In the genomic region with DNA sequence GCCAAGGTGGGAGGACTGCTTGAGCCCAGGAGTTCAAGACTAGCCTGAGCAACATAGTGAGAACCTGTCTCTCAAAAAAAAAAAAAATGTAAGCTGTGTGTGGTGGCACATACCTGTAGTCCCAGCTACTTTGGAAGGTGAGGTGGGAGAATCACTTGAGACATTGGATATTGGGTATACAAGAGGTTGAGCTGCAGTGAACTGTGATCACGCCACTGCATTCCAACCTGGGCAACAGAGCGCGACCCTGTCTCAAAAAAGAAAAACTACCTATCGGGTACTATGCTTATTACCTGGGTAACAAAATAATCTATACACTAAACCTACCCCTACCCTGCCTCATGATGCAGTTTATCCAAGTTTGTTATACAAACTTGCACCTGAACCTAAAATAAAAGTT, we compare ENCODE assay signal across 25 cellular contexts.
"Had no signal": no experiment of that assay in that cellular context is flagged by ENCODE, and none has a peak within 500 bp of the region (broad histone marks: within the 10 kb centered on the region; RNA-seq: fewer than 3 reads in every experiment).

No MANE protein-coding gene starts in this region.

- H3K4me3 ChIP-seq: dorsolateral prefrontal cortex, heart left ventricle, hepatocyte, lower lobe of right lung, mucosa of descending colon, neural progenitor cell, psoas muscle, sigmoid colon, spleen, testis, tibial nerve, upper lobe of left lung had no signal

- H3K9me3 ChIP-seq: heart left ventricle, lower lobe of right lung, mucosa of descending colon, psoas muscle, sigmoid colon, spleen, testis, tibial nerve, upper lobe of left lung had no signal

- H3K4me3 Mint-ChIP-seq: naive B cell; natural killer cell treated with Interleukin-12 subunit alpha and Interleukin-12 subunit beta and Interleukin-15 and Interleukin-18, amount 100 ng/mL, for 72 hours; neural progenitor cell; stimulated activated memory B cell treated with anti-CD40 and anti-IgM and Interleukin-4, amounts not matched to agents 10 μg/mL and 1 μg/mL and 100 μg/mL, for 72 hours had no signal

- ATAC-seq: heart left ventricle; left colon; left ventricle myocardium superior; lower lobe of right lung; mucosa of descending colon; natural killer cell treated with Interleukin-12 subunit alpha and Interleukin-12 subunit beta and Interleukin-15 and Interleukin-18, amount 100 ng/mL, for 72 hours; psoas muscle; right cardiac atrium; stimulated activated memory B cell treated with anti-CD40 and anti-IgM and Interleukin-4, amounts not matched to agents 10 μg/mL and 1 μg/mL and 100 μg/mL, for 72 hours; stimulated activated naive CD8-positive, alpha-beta T cell treated with anti-CD3 and anti-CD28 coated beads, Interleukin-15, Interleukin-2, amounts not matched to agents 100 U/mL and 50 U/mL, for 24 hours had no signal

- H3K27me3 ChIP-seq: dorsolateral prefrontal cortex, heart left ventricle, hepatocyte, neural progenitor cell, sigmoid colon, spleen, testis, tibial nerve, upper lobe of left lung had no signal

- H3K9me3 Mint-ChIP-seq: naive B cell; natural killer cell treated with Interleukin-12 subunit alpha and Interleukin-12 subunit beta and Interleukin-15 and Interleukin-18, amount 100 ng/mL, for 72 hours; stimulated activated memory B cell treated with anti-CD40 and anti-IgM and Interleukin-4, amounts not matched to agents 10 μg/mL and 1 μg/mL and 100 μg/mL, for 72 hours had no signal

- DNase-seq: dorsolateral prefrontal cortex; effector CD4-positive, alpha-beta T cell; heart left ventricle; left colon; left ventricle myocardium superior; lower lobe of right lung; mucosa of descending colon; naive B cell; psoas muscle; right cardiac atrium; sigmoid colon; spleen; stimulated activated CD4-positive, alpha-beta T cell treated with anti-CD3 and anti-CD28 coated beads, Interleukin-4, amount 100 ng/mL, for 4 hours; stimulated activated naive CD8-positive, alpha-beta T cell treated with anti-CD3 and anti-CD28 coated beads, Interleukin-15, Interleukin-2, amounts not matched to agents 100 U/mL and 50 U/mL, for 24 hours; substantia nigra; testis; upper lobe of left lung had no signal

- H3K27ac ChIP-seq: dorsolateral prefrontal cortex, heart left ventricle, neural progenitor cell, psoas muscle, sigmoid colon, spleen, testis, tibial nerve had no signal

- H3K27me3 Mint-ChIP-seq: naive B cell; natural killer cell treated with Interleukin-12 subunit alpha and Interleukin-12 subunit beta and Interleukin-15 and Interleukin-18, amount 100 ng/mL, for 72 hours; stimulated activated memory B cell treated with anti-CD40 and anti-IgM and Interleukin-4, amounts not matched to agents 10 μg/mL and 1 μg/mL and 100 μg/mL, for 72 hours had no signal

- H3K4me1 Mint-ChIP-seq: naive B cell; stimulated activated memory B cell treated with anti-CD40 and anti-IgM and Interleukin-4, amounts not matched to agents 10 μg/mL and 1 μg/mL and 100 μg/mL, for 72 hours had no signal

- H3K9ac ChIP-seq: neural progenitor cell had no signal

- H3K4me2 ChIP-seq: hepatocyte, neural progenitor cell had no signal

- H3K4me1 ChIP-seq: psoas muscle, testis, tibial nerve had no signal

- H2AFZ ChIP-seq: hepatocyte, neural progenitor cell had no signal

- H3K36me3 ChIP-seq: neural progenitor cell had no signal

- H3K27ac Mint-ChIP-seq: natural killer cell treated with Interleukin-12 subunit alpha and Interleukin-12 subunit beta and Interleukin-15 and Interleukin-18, amount 100 ng/mL, for 72 hours; neural progenitor cell; stimulated activated memory B cell treated with anti-CD40 and anti-IgM and Interleukin-4, amounts not matched to agents 10 μg/mL and 1 μg/mL and 100 μg/mL, for 72 hours had no signal

- FAIRE-seq: colon, frontal cortex, urothelium cell line had no signal
